12 cellular contexts compared by ENCODE assay signal in genomic region chr3:8183627-8184026, GRCh38.
DNase-seq lines count a peak whose midpoint lies in the region; ATAC-seq and TF ChIP-seq lines count a peak whose summit lies in the region.
"Had no signal": no experiment of that assay in that cellular context is flagged by ENCODE, and none has a peak within 500 bp of the region (broad histone marks: within the 10 kb centered on the region; RNA-seq: fewer than 3 reads in every experiment).

No MANE protein-coding gene starts in this region.

- POLR2A ChIA-PET in GM10248 (lab: Yijun Ruan, JAX) = no interaction called here

- H3K4me1 ChIP-seq in neutrophil (ENCODE audit: control insufficient read depth in 1 of 2, insufficient read depth in 1 of 2, low read depth in 1 of 2, low read length in 1 of 2) = peaks cover 0 to 15% of the 10 kb centered on the region in 2 experiments

- H3K36me3 ChIP-seq in neutrophil = no peaks in the 10 kb centered on the region
- H3K36me3 ChIP-seq: thoracic aorta had no signal

- H3K27me3 ChIP-seq in neutrophil = no peaks in the 10 kb centered on the region

- H3K4me3 ChIP-seq in neutrophil (ENCODE audit: low read depth in 1 of 2, low read length in 1 of 2) = no peak overlapping the region
- H3K4me3 ChIP-seq: coronary artery, GM23248, thoracic aorta had no signal

- CTCF ChIA-PET in GM10248 (lab: Yijun Ruan, JAX) = no interaction called here

- peak; percentile 68 for ATAC-seq in GM19043 (IDR thresholded peaks at IDR 0.05; ENCODE audit: low read depth, unreplicated experiment)
- peak; percentile 89 for ATAC-seq in GM21717 (IDR thresholded peaks at IDR 0.05; ENCODE audit: unreplicated experiment)
- peak; percentile 81 for ATAC-seq in HG03571 (IDR thresholded peaks at IDR 0.05; ENCODE audit: unreplicated experiment)
- ATAC-seq: natural killer cell had no signal

- TF ChIP-seq CTCF in neutrophil (IDR thresholded peaks at IDR 0.05) (no peak), GM10248 (IDR thresholded peaks at IDR 0.05; ENCODE audit: control extremely low read depth, extremely low read depth, low read depth, missing control alignments) (no peak)

- no peak for DNase-seq in GM10248 (ENCODE audit: extremely low spot score)
- DNase-seq in activated CD4-positive, alpha-beta T cell treated with anti-CD3 and anti-CD28 coated beads for 1 hour = no peak
- DNase-seq in ecto neural progenitor cell (ENCODE audit: low spot score) = no peak
- DNase-seq: GM23248, natural killer cell, NCI-H345 had no signal

- H3K9me3 ChIP-seq in neutrophil = no peaks in the 10 kb centered on the region
- H3K9me3 ChIP-seq: thoracic aorta had no signal

- peak overlapping the region; percentile 47 for H3K27ac ChIP-seq in neutrophil
- H3K27ac ChIP-seq: coronary artery, GM23248, thoracic aorta had no signal
